2 cellular contexts compared by ENCODE assay signal in the genomic region with DNA sequence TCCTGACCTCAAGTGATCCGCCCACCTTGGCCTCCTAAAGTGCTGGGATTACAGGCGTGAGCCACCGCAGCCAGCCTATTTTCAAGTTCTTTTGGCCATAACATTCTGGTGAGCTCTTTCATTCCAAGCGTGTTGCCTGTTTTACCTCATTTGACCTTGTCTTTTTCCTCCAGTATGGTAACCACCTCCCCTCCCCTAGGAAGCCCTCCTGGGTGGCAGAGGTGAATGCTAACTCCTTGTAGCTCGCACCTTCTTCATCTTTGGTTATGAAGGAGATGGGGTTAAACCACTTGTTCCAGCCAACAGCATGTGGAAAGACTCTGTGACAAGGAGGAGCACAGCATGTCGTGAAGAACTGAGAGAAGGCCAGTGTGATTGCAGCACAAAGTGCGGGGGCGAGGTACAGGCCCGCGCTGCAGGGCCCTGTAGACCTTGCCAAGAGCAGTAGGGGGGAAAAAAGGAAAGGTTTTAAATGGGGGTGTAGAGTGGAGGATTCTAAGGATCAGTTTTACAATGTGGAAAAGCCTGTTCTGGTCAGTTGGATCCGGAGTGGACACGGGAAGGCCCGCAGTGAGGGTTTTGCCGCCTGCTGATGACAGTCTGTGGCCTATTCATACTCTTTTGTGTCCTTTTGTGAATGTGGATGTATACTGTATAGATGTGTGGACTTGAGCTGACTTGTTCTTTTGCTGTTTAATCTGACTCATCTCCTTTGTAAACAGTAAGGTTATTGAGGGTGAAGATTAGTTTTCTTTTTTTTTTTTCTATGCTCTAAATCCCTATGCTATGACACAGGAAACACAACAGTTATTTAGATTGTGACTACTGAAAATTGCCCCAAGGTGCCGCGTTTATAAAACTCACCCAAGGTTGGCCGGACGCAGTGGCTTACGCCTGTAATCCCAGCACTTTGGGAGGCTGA.
A peak's percentile ranks its signal among the peaks of the same experiment; 100 is the strongest.
TF ChIP-seq lines count a peak whose summit lies in the region.

No MANE protein-coding gene starts in this region.

TF ChIP-seq in IMR-90, 13 proteins besides CTCF, POLR2A, EP300 and RAD21:
- TF ChIP-seq NFE2L2 (IDR thresholded peaks at IDR 0.05; ENCODE audit: low read depth, low read length) (no peak), CEBPB (IDR thresholded peaks at IDR 0.05; ENCODE audit: low read depth, low read length) (peak; percentile 55; the same call in 1 of the 2 replicates), ELK1 (IDR thresholded peaks at IDR 0.05; ENCODE audit: borderline replicate concordance, low read depth, low read length) (no peak), MAFK (IDR thresholded peaks at IDR 0.05; ENCODE audit: low read depth, low read length) (peak; percentile 40; the same call in 1 of the 2 replicates), FOS (IDR thresholded peaks at IDR 0.05; ENCODE audit: low read depth, low read length) (peak; percentile 87)
- TF ChIP-seq, protein P1, sequence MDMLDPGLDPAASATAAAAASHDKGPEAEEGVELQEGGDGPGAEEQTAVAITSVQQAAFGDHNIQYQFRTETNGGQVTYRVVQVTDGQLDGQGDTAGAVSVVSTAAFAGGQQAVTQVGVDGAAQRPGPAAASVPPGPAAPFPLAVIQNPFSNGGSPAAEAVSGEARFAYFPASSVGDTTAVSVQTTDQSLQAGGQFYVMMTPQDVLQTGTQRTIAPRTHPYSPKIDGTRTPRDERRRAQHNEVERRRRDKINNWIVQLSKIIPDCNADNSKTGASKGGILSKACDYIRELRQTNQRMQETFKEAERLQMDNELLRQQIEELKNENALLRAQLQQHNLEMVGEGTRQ (IDR thresholded peaks at IDR 0.05; ENCODE audit: low read depth, low read length) = no peak

TF ChIP-seq in K562, 482 proteins besides CTCF, POLR2A, EP300 and RAD21 (continues in another document):
- TF ChIP-seq EZH2 (IDR thresholded peaks at IDR 0.05; ENCODE audit: borderline replicate concordance, low read depth, low read length) (no peak), HDAC8 (tag; IDR thresholded peaks at IDR 0.05) (0 out of 2 replicates have a peak, but pooled peaks have one; percentile 25), MYNN (IDR thresholded peaks at IDR 0.05) (no peak), MYNN (CRISPR knock-in tag; IDR thresholded peaks at IDR 0.05) (no peak), NR2F6 (CRISPR knock-in tag; IDR thresholded peaks at IDR 0.05) (no peak), MCM5 (IDR thresholded peaks at IDR 0.05; ENCODE audit: low read depth) (no peak), NR2C2 (CRISPR knock-in tag; IDR thresholded peaks at IDR 0.05) (no peak), NR2C2 (tag; IDR thresholded peaks at IDR 0.05) (peak; percentile 34; the same call in 1 of the 2 replicates), ZNF75A (CRISPR knock-in tag; IDR thresholded peaks at IDR 0.05) (no peak), RB1 (IDR thresholded peaks at IDR 0.05; ENCODE audit: low read depth) (peak; percentile 24; the same call in 1 of the 2 replicates), TOE1 (IDR thresholded peaks at IDR 0.05; ENCODE audit: borderline replicate concordance) (no peak), TOE1 (CRISPR knock-in tag; IDR thresholded peaks at IDR 0.05; ENCODE audit: borderline replicate concordance, low read depth) (no peak), KLF10 (CRISPR knock-in tag; IDR thresholded peaks at IDR 0.05) (no peak), STAG1 (CRISPR knock-in tag; IDR thresholded peaks at IDR 0.05; ENCODE audit: borderline replicate concordance) (no peak), THRB (CRISPR knock-in tag; conservative IDR thresholded peaks at IDR 0.05) (no peak), ATF3 (IDR thresholded peaks at IDR 0.05) (peak; percentile 60; the same call in 1 of the 2 replicates), ATF3 (CRISPR knock-in tag; conservative IDR thresholded peaks at IDR 0.05) (no peak), SETDB1 (IDR thresholded peaks at IDR 0.05; ENCODE audit: low read length) (no peak), TFAM (CRISPR knock-in tag; conservative IDR thresholded peaks at IDR 0.05) (no peak), ZNF311 (CRISPR knock-in tag; IDR thresholded peaks at IDR 0.05) (no peak), MTA3 (IDR thresholded peaks at IDR 0.05; ENCODE audit: borderline replicate concordance) (0 out of 2 replicates have a peak, but pooled peaks have one; percentile 39), ARHGAP35 (IDR thresholded peaks at IDR 0.05; ENCODE audit: partially characterized antibody) (no peak), ARNT (IDR thresholded peaks at IDR 0.05) (no peak), ELF1 (tag; IDR thresholded peaks at IDR 0.05) (no peak), SRSF9 (IDR thresholded peaks at IDR 0.05; ENCODE audit: borderline replicate concordance, low read depth, low read length) (no peak), ZNF165 (CRISPR knock-in tag; IDR thresholded peaks at IDR 0.05; ENCODE audit: borderline replicate concordance) (no peak), DMBX1 (CRISPR knock-in tag; IDR thresholded peaks at IDR 0.05; ENCODE audit: borderline replicate concordance) (no peak), ATF1 (CRISPR knock-in tag; IDR thresholded peaks at IDR 0.05) (no peak), ATF1 (tag; IDR thresholded peaks at IDR 0.05) (peak; percentile 19; the same call in 1 of the 2 replicates), ZNF655 (CRISPR knock-in tag; IDR thresholded peaks at IDR 0.05) (no peak), KAT2B (IDR thresholded peaks at IDR 0.05; ENCODE audit: low read depth, low read length) (no peak), RBM14 (IDR thresholded peaks at IDR 0.05; ENCODE audit: borderline replicate concordance, insufficient read depth, low read depth, low read length) (no peak), FOXP1 (CRISPR knock-in tag; IDR thresholded peaks at IDR 0.05) (no peak), BRD9 (IDR thresholded peaks at IDR 0.05; ENCODE audit: low read depth, partially characterized antibody) (peak; percentile 56), SMARCB1 (IDR thresholded peaks at IDR 0.05; ENCODE audit: insufficient read length, low read depth) (no peak), DPF2 (IDR thresholded peaks at IDR 0.05) (peak; percentile 77; the same call in 1 of the 2 replicates), KDM2B (CRISPR knock-in tag; IDR thresholded peaks at IDR 0.05) (no peak), ZNF316 (IDR thresholded peaks at IDR 0.05) (peak; percentile 71), THAP7 (CRISPR knock-in tag; IDR thresholded peaks at IDR 0.05) (no peak), ZNF583 (CRISPR knock-in tag; IDR thresholded peaks at IDR 0.05) (no peak), SMARCA5 (IDR thresholded peaks at IDR 0.05) (0 out of 2 replicates have a peak, but pooled peaks have one; percentile 18), SIN3B (IDR thresholded peaks at IDR 0.05; ENCODE audit: low read depth) (no peak), PCBP1 (IDR thresholded peaks at IDR 0.05; ENCODE audit: low read depth, low read length, poor library complexity, severe bottlenecking) (no peak), TEAD1 (CRISPR knock-in tag; IDR thresholded peaks at IDR 0.05) (0 out of 4 replicates have a peak, but pooled peaks of 1 of the 2 experiments have one; percentile 31), CBX1 (IDR thresholded peaks at IDR 0.05; ENCODE audit: low read depth) (peak; percentile 16; the same call in 1 of the 2 replicates), CBFA2T3 (IDR thresholded peaks at IDR 0.05) (no peak; the same call in 1 of the 2 replicates), KDM4B (IDR thresholded peaks at IDR 0.05; ENCODE audit: borderline replicate concordance in 2 of 2, low read depth in 1 of 2) (no peak), ELK1 (CRISPR knock-in tag; IDR thresholded peaks at IDR 0.05) (no peak), KDM1A (IDR thresholded peaks at IDR 0.05) (peak in 1 of 2 experiments; percentile 51; a peak in 2 of 4 replicates), DACH1 (IDR thresholded peaks at IDR 0.05; ENCODE audit: partially characterized antibody) (no peak), MAFF (IDR thresholded peaks at IDR 0.05; ENCODE audit: low read length) (peak; percentile 1; the same call in 1 of the 2 replicates), ZNF436 (CRISPR knock-in tag; IDR thresholded peaks at IDR 0.05) (0 out of 2 replicates have a peak, but pooled peaks have one; percentile 16), ZNF444 (CRISPR knock-in tag; IDR thresholded peaks at IDR 0.05) (no peak), ZFX (CRISPR knock-in tag; IDR thresholded peaks at IDR 0.05) (peak; percentile 71), GATA2 (CRISPR knock-in tag; IDR thresholded peaks at IDR 0.05) (peak; percentile 30; the same call in 1 of the 2 replicates), KLF13 (tag; IDR thresholded peaks at IDR 0.05; ENCODE audit: borderline replicate concordance, low read depth) (no peak)
- TF ChIP-seq, protein P2, sequence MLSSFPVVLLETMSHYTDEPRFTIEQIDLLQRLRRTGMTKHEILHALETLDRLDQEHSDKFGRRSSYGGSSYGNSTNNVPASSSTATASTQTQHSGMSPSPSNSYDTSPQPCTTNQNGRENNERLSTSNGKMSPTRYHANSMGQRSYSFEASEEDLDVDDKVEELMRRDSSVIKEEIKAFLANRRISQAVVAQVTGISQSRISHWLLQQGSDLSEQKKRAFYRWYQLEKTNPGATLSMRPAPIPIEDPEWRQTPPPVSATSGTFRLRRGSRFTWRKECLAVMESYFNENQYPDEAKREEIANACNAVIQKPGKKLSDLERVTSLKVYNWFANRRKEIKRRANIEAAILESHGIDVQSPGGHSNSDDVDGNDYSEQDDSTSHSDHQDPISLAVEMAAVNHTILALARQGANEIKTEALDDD (IDR thresholded peaks at IDR 0.05) = no peak
- TF ChIP-seq, protein P3, sequence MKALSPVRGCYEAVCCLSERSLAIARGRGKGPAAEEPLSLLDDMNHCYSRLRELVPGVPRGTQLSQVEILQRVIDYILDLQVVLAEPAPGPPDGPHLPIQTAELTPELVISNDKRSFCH (CRISPR knock-in tag; IDR thresholded peaks at IDR 0.05) = no peak
- TF ChIP-seq, protein P3 (tag; IDR thresholded peaks at IDR 0.05) = no peak
- TF ChIP-seq, protein P4, sequence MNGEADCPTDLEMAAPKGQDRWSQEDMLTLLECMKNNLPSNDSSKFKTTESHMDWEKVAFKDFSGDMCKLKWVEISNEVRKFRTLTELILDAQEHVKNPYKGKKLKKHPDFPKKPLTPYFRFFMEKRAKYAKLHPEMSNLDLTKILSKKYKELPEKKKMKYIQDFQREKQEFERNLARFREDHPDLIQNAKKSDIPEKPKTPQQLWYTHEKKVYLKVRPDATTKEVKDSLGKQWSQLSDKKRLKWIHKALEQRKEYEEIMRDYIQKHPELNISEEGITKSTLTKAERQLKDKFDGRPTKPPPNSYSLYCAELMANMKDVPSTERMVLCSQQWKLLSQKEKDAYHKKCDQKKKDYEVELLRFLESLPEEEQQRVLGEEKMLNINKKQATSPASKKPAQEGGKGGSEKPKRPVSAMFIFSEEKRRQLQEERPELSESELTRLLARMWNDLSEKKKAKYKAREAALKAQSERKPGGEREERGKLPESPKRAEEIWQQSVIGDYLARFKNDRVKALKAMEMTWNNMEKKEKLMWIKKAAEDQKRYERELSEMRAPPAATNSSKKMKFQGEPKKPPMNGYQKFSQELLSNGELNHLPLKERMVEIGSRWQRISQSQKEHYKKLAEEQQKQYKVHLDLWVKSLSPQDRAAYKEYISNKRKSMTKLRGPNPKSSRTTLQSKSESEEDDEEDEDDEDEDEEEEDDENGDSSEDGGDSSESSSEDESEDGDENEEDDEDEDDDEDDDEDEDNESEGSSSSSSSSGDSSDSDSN (IDR thresholded peaks at IDR 0.05; ENCODE audit: borderline replicate concordance in 1 of 2, low read depth in 2 of 2, low read length in 2 of 2) = no peak
